In genomic region chr9:75545292-75545691, GRCh38 we compare ENCODE assay signal across 24 cellular contexts.
"Had no signal": no experiment of that assay in that cellular context is flagged by ENCODE, and none has a peak within 500 bp of the region (broad histone marks: within the 10 kb centered on the region; RNA-seq: fewer than 3 reads in every experiment).

No MANE protein-coding gene starts in this region.

- ATAC-seq: effector memory CD8-positive, alpha-beta T cell; left ventricle myocardium superior; lower lobe of right lung; naive thymus-derived CD8-positive, alpha-beta T cell; pancreas; stimulated activated effector memory CD8-positive, alpha-beta T cell treated with anti-CD3 and anti-CD28 coated beads, Interleukin-12 subunit alpha, Interleukin-12 subunit beta, amount 100 ng/mL, for 72 hours had no signal

- H3K4me3 Mint-ChIP-seq: effector memory CD8-positive, alpha-beta T cell; immature natural killer cell; naive thymus-derived CD8-positive, alpha-beta T cell; stimulated activated effector memory CD8-positive, alpha-beta T cell treated with anti-CD3 and anti-CD28 coated beads, Interleukin-12 subunit alpha, Interleukin-12 subunit beta, amount 100 ng/mL, for 72 hours had no signal

- H3K9me3 ChIP-seq: lower lobe of right lung, neutrophil, pancreas, right atrium auricular region, sigmoid colon, stomach, thyroid gland, vagina had no signal

- H3K27me3 ChIP-seq: neutrophil, pancreas, right atrium auricular region, sigmoid colon, stomach, thyroid gland, vagina had no signal

- H3K27ac Mint-ChIP-seq: effector memory CD8-positive, alpha-beta T cell; immature natural killer cell; naive thymus-derived CD8-positive, alpha-beta T cell; progenitor cell of endocrine pancreas; stimulated activated effector memory CD8-positive, alpha-beta T cell treated with anti-CD3 and anti-CD28 coated beads, Interleukin-12 subunit alpha, Interleukin-12 subunit beta, amount 100 ng/mL, for 72 hours had no signal

- H3K36me3 ChIP-seq: lower lobe of right lung, neutrophil, pancreas, right atrium auricular region, sigmoid colon, stomach, thyroid gland, vagina had no signal

- H3K4me3 ChIP-seq: lower lobe of right lung, pancreas, right atrium auricular region, sigmoid colon, stomach, thyroid gland, vagina had no signal

- H3K27me3 Mint-ChIP-seq: effector memory CD8-positive, alpha-beta T cell; progenitor cell of endocrine pancreas had no signal

- H3K27ac ChIP-seq: lower lobe of right lung, neutrophil, pancreas, right atrium auricular region, sigmoid colon, stomach, thyroid gland, vagina had no signal

- H3K4me1 Mint-ChIP-seq: immature natural killer cell; naive thymus-derived CD8-positive, alpha-beta T cell; stimulated activated effector memory CD8-positive, alpha-beta T cell treated with anti-CD3 and anti-CD28 coated beads, Interleukin-12 subunit alpha, Interleukin-12 subunit beta, amount 100 ng/mL, for 72 hours had no signal

- H3K4me1 ChIP-seq: lower lobe of right lung, pancreas, right atrium auricular region, sigmoid colon, stomach, vagina had no signal

- H3K36me3 Mint-ChIP-seq: immature natural killer cell; naive thymus-derived CD8-positive, alpha-beta T cell; stimulated activated effector memory CD8-positive, alpha-beta T cell treated with anti-CD3 and anti-CD28 coated beads, Interleukin-12 subunit alpha, Interleukin-12 subunit beta, amount 100 ng/mL, for 72 hours had no signal

- DNase-seq: cortex of kidney; effector memory CD8-positive, alpha-beta T cell; erythroblast; hypothalamus; immature natural killer cell; islet precursor cell; kidney glomerular epithelial cell; left colon; left ventricle myocardium superior; lower lobe of right lung; naive thymus-derived CD8-positive, alpha-beta T cell; pancreas; sigmoid colon; stimulated activated CD4-positive, alpha-beta T cell treated with anti-CD3 and anti-CD28 coated beads, Interleukin-2, amount 100 ng/mL, for 24 hours; stimulated activated CD4-positive, alpha-beta T cell treated with anti-CD3 and anti-CD28 coated beads, Interleukin-4, amount 100 ng/mL, for 24 hours; stimulated activated naive CD4-positive, alpha-beta T cell treated with Interleukin-2 at 50 U/mL for 16 hours; stomach; thyroid gland; trophoblast cell had no signal
